30 cellular contexts compared by ENCODE assay signal in genomic region chr14:100775831-100776591, GRCh38. TPM values are rescaled to one million over a fixed set of nuclear protein-coding genes. Genes with fewer than 3 reads are reported as not detected.
DNase-seq lines count a peak whose midpoint lies in the region; ATAC-seq and TF ChIP-seq lines count a peak whose summit lies in the region.
"Had no signal": no experiment of that assay in that cellular context is flagged by ENCODE, and none has a peak within 500 bp of the region (broad histone marks: within the 10 kb centered on the region; RNA-seq: fewer than 3 reads in every experiment).

No MANE protein-coding gene starts in this region.

- peaks cover 0 to 4% (median 0%) of the 10 kb centered on the region in 3 donors for H3K27me3 ChIP-seq in gastrocnemius medialis
- H3K27me3 ChIP-seq: pancreas, upper lobe of right lung had no signal

- TF ChIP-seq POLR2A in gastrocnemius medialis (IDR thresholded peaks at IDR 0.05), result no peak

- TF ChIP-seq CTCF in GM13976 (IDR thresholded peaks at IDR 0.05; ENCODE audit: borderline replicate concordance, control extremely low read depth, extremely low read depth, insufficient read depth, missing control alignments), result no peak
- TF ChIP-seq CTCF in gastrocnemius medialis (IDR thresholded peaks at IDR 0.05 in 4 of 5, conservative IDR thresholded peaks at IDR 0.05 in 1 of 5), result no peak

- H3K9me3 ChIP-seq in gastrocnemius medialis, result no peaks in the 10 kb centered on the region
- H3K9me3 ChIP-seq: A549, pancreas, upper lobe of right lung had no signal

- in situ Hi-C loops in GM13976 (cut with MboI; ENCODE audit: low sequenced_read_pairs, unreplicated experiment), result no loop called here
- in situ Hi-C loops in gastrocnemius medialis (cut with MboI; ENCODE audit: low sequenced_read_pairs in 4 of 4), result no loop called here

- H3K27ac ChIP-seq in gastrocnemius medialis, result no peak overlapping the region
- H3K27ac ChIP-seq: A549, pancreas, upper lobe of right lung had no signal

- H3K4me1 ChIP-seq in gastrocnemius medialis, result peaks cover 12 to 16% of the 10 kb centered on the region in 2 donors
- H3K4me1 ChIP-seq: A549, pancreas, upper lobe of right lung had no signal

- ATAC-seq in gastrocnemius medialis, result no peak
- ATAC-seq: A549; naive thymus-derived CD4-positive, alpha-beta T cell; pancreas; PC-3; Right ventricle myocardium inferior; sciatic nerve; upper lobe of right lung had no signal

- DNase-seq in GM13976 (ENCODE audit: low spot score) (peak; percentile 27), amniotic epithelial cell (ENCODE audit: low read depth) (peak; percentile 25), islet precursor cell (peak; percentile 54), posterior vena cava (ENCODE audit: low spot score) (peak; percentile 48), NCI-H1436 treated with DMSO at 0.1 percent for 48 hours (lab: John Stamatoyannopoulos, UW) (no peak), NCI-H1694 treated with DMSO at 0.1 percent for 48 hours (lab: John Stamatoyannopoulos, UW) (no peak), COLO829 (ENCODE audit: low spot score) (no peak), gastrocnemius medialis (no peak)
- DNase-seq: activated B cell treated with CpG ODN at 0.5 μM for 24 hours; activated CD4-positive, alpha-beta T cell treated with anti-CD3 and anti-CD28 coated beads, Interleukin-2, amount 50 U/mL, for 4 hours; amniotic stem cell; caudate nucleus; dermis blood vessel endothelial cell; DMS53; glutamatergic neuron; KG1; naive thymus-derived CD4-positive, alpha-beta T cell; NCI-H1436; pancreas; PC-3; T-helper 9 cell; upper lobe of right lung had no signal

- H3K36me3 ChIP-seq in gastrocnemius medialis, result no peaks in the 10 kb centered on the region
- H3K36me3 ChIP-seq: pancreas, upper lobe of right lung had no signal

- H3K4me3 ChIP-seq in gastrocnemius medialis, result no peak overlapping the region
- H3K4me3 ChIP-seq: A549, pancreas, upper lobe of right lung had no signal

- intact Hi-C loops in posterior vena cava (cut with DNase I), result no loop called here
- intact Hi-C loops in gastrocnemius medialis (cut with DNase I; ENCODE audit: low total_unique reads), result no loop called here

RNA-seq across cellular contexts. Expression of gene DLK1, which starts 49.3 kb away (rescaled TPM):
- total RNA-seq in posterior vena cava, result not detected
- 1 to 10 TPM in 3 of 4 donors, under 1 TPM in 1; 0.53 to 5.1 (median 3.5) TPM for total RNA-seq in gastrocnemius medialis
- total RNA-seq: activated B cell treated with CpG ODN at 0.5 μM for 24 hours; B cell; dermis blood vessel endothelial cell; endothelial cell of umbilical vein; H4; HT-29; naive thymus-derived CD4-positive, alpha-beta T cell; NCI-H460; PC-3; upper lobe of right lung had no signal

RNA-seq across cellular contexts. Expression of gene MEG3, which starts 49.9 kb away (rescaled TPM):
- total RNA-seq in posterior vena cava (10 to 100 TPM; 56.2 to 99.4 TPM), gastrocnemius medialis (10 to 100 TPM in 1 of 4 donors, 1 to 10 TPM in 3; 2.7 to 30.7 (median 5.2) TPM)
- total RNA-seq: activated B cell treated with CpG ODN at 0.5 μM for 24 hours, B cell, H4, HT-29, PC-3 had no signal

Comparison
In these comparisons a context has a peak if more than half of its experiments do, and no peak if none do; other contexts are left out.
1. DNase-seq: peak in GM13976 (single experiment), amniotic epithelial cell (single experiment), islet precursor cell (single experiment) and posterior vena cava (single experiment); none in NCI-H1436 treated with DMSO at 0.1 percent for 48 hours (single experiment), NCI-H1694 treated with DMSO at 0.1 percent for 48 hours (single experiment), COLO829 (single experiment) and gastrocnemius medialis (0 of 2).